Comparison of ENCODE assay signal across 1 cellular context in the genomic region with DNA sequence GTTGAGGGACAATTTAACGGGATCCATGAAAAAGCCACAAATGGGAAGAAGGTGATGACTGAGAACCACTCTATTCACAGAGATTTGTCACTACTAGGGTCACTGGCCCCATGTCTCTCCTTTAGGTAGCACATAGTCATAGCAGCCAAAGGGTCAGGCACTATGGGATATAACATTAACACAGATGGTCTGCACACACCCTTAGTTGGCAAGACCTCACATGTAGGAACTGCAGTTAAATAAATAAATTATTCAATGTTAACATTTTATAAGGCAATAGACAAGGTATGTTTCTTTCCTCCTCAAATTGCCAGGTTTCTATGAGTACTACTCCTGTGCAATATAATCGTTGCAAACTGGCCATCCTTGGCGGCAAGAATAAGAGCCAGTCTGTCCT.
TF ChIP-seq lines count a peak whose summit lies in the region.

No MANE protein-coding gene starts in this region.

TF ChIP-seq in K562, 482 proteins besides CTCF, POLR2A, EP300 and RAD21:
- TF ChIP-seq DIDO1 (tag; IDR thresholded peaks at IDR 0.05; ENCODE audit: low read depth) (no peak), RBM39 (optimal IDR thresholded peaks at IDR 0.05; ENCODE audit: low read depth, low read length) (no peak), SNIP1 (IDR thresholded peaks at IDR 0.05; ENCODE audit: low read depth) (no peak), ZNF239 (CRISPR knock-in tag; IDR thresholded peaks at IDR 0.05) (no peak), ZNF282 (CRISPR knock-in tag; IDR thresholded peaks at IDR 0.05) (no peak), SMARCA4 (IDR thresholded peaks at IDR 0.05) (no peak), NONO (IDR thresholded peaks at IDR 0.05; ENCODE audit: low read depth in 2 of 2, low read length in 1 of 2) (no peak), SMARCB1 (IDR thresholded peaks at IDR 0.05; ENCODE audit: insufficient read length, low read depth) (no peak)
- TF ChIP-seq, protein P1, sequence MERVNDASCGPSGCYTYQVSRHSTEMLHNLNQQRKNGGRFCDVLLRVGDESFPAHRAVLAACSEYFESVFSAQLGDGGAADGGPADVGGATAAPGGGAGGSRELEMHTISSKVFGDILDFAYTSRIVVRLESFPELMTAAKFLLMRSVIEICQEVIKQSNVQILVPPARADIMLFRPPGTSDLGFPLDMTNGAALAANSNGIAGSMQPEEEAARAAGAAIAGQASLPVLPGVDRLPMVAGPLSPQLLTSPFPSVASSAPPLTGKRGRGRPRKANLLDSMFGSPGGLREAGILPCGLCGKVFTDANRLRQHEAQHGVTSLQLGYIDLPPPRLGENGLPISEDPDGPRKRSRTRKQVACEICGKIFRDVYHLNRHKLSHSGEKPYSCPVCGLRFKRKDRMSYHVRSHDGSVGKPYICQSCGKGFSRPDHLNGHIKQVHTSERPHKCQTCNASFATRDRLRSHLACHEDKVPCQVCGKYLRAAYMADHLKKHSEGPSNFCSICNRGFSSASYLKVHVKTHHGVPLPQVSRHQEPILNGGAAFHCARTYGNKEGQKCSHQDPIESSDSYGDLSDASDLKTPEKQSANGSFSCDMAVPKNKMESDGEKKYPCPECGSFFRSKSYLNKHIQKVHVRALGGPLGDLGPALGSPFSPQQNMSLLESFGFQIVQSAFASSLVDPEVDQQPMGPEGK (CRISPR knock-in tag; IDR thresholded peaks at IDR 0.05; ENCODE audit: borderline replicate concordance), result no peak
TF ChIP-seq in K562: peak in this region for 0.
